8 cellular contexts compared by ENCODE assay signal in the genomic region with DNA sequence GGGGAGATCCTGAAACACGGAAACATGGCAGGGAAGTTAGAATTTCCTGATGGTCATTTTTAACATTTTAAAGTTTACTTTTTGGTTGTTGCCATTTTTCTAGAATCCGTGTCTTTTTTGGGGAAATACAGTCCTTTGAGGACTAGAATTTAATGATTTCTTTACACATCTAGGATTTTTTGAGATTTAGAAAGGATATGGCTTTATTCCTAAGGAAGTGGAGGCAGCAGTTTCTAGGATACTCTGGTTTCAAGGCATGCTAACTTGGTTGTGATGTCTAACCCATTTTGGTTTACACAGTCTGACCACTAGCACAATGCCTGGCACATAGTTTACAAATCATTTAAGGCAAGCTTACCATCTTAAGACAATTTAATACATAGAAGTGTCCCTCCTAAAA. TPM values are rescaled to one million over a fixed set of nuclear protein-coding genes. Genes with fewer than 3 reads are reported as not detected.
A peak's percentile ranks its signal among the peaks of the same experiment; 100 is the strongest.
DNase-seq lines count a peak whose midpoint lies in the region; ATAC-seq and TF ChIP-seq lines count a peak whose summit lies in the region.

No MANE protein-coding gene starts in this region.

- peak overlapping the region; percentile 100; the same call in 1 of the 2 replicates for H3K27ac ChIP-seq in HEK293 (ENCODE audit: extremely low read depth, low read depth, low read length)
- peak overlapping the region in 3 of 4 donors; percentile 98 to 100 (median 100) for H3K27ac ChIP-seq in gastroesophageal sphincter
- peak overlapping the region; percentile 18 for H3K27ac ChIP-seq in skeletal muscle tissue (ENCODE audit: low read depth, low read length)

- peaks cover 6% of the 10 kb centered on the region for H3K4me1 ChIP-seq in HEK293 (ENCODE audit: control insufficient read depth, insufficient read depth, low read length)
- peaks cover 7 to 73% (median 17%) of the 10 kb centered on the region in 3 donors for H3K4me1 ChIP-seq in gastroesophageal sphincter
- H3K4me1 ChIP-seq in skeletal muscle tissue (ENCODE audit: control insufficient read depth in 3 of 3, insufficient read depth in 3 of 3, low read length in 3 of 3): peaks cover 29 to 37% (median 30%) of the 10 kb centered on the region in 3 donors

- no peak for TF ChIP-seq POLR2A in gastroesophageal sphincter (IDR thresholded peaks at IDR 0.05)
- TF ChIP-seq POLR2A in lower leg skin (IDR thresholded peaks at IDR 0.05): no peak

- POLR2A ChIA-PET in HEK293 (lab: Yijun Ruan, JAX) (interaction anchor here (1.1 kb wide), 1 partner anchor 59 kb away, joined by 5 read pairs; a partner anchor contains a TSS), WTC11 (lab: Charles Lee) (no interaction called here)

- H3K36me3 ChIP-seq in HEK293 (ENCODE audit: control insufficient read depth in 2 of 2, insufficient read depth in 1 of 2, low read length in 2 of 2) (peaks cover 0 to 36% of the 10 kb centered on the region in 2 experiments; a peak in 1 of 3 replicates), gastroesophageal sphincter (no peaks in the 10 kb centered on the region), skeletal muscle tissue (ENCODE audit: control insufficient read depth in 3 of 3, insufficient read depth in 3 of 3, low read length in 3 of 3) (no peaks in the 10 kb centered on the region)

- H3K27me3 ChIP-seq in gastroesophageal sphincter (no peaks in the 10 kb centered on the region), skeletal muscle tissue (ENCODE audit: control insufficient read depth in 3 of 3, insufficient read depth in 3 of 3, low read length in 3 of 3) (no peaks in the 10 kb centered on the region)

- TF ChIP-seq CTCF in HEK293 (tag by site-specific recombination; IDR thresholded peaks at IDR 0.05) (no peak), WTC11 (IDR thresholded peaks at IDR 0.05) (no peak), gastroesophageal sphincter (IDR thresholded peaks at IDR 0.05) (no peak), lower leg skin (IDR thresholded peaks at IDR 0.05) (no peak), omental fat pad (IDR thresholded peaks at IDR 0.05) (no peak)

- intact Hi-C loops in lower leg skin (cut with DNase I; ENCODE audit: low total_unique reads): no loop called here

- TF ChIP-seq EP300 in gastroesophageal sphincter (IDR thresholded peaks at IDR 0.05): no peak

- 0 to 7% methylated on average over 2 of the region's 2 CpGs for WGBS in gastroesophageal sphincter (ENCODE audit: low coverage in 1 of 2), 2 donors
- 2 to 4% methylated on average over 2 of the region's 2 CpGs for WGBS in lower leg skin, 2 donors

- H3K4me3 ChIP-seq in HEK293 (ENCODE audit: low read depth, low read length): peak overlapping the region; percentile 97
- peak overlapping the region; percentile 94 to 100 for H3K4me3 ChIP-seq in gastroesophageal sphincter
- peak overlapping the region; percentile 82 to 92 (median 88) for H3K4me3 ChIP-seq in skeletal muscle tissue (ENCODE audit: low read length in 3 of 3)
- H3K4me3 ChIP-seq in lower leg skin (ENCODE audit: low read depth, poor library complexity, severe bottlenecking): no peak overlapping the region

- no peak for ATAC-seq in WTC11
- no peak for ATAC-seq in gastroesophageal sphincter
- ATAC-seq in omental fat pad (ENCODE audit: low FRiP score): no peak

- H3K4me1 Mint-ChIP-seq in WTC11: peaks cover 47% of the 10 kb centered on the region

- peak overlapping the region; percentile 99 for H3K27ac Mint-ChIP-seq in WTC11

- peak overlapping the region; percentile 93 for H3K4me3 Mint-ChIP-seq in WTC11

- CTCF ChIA-PET in HEK293 (lab: Yijun Ruan, JAX) (interaction anchor here (3.2 kb wide), 1 partner anchor 14 kb away, joined by 12 read pairs; no protein-coding TSS in a partner anchor), WTC11 (lab: Charles Lee) (interaction anchor here (1.1 kb wide), 1 partner anchor 14 kb away, joined by 3 read pairs; no protein-coding TSS in a partner anchor)

- DNase-seq in WTC11 (ENCODE audit: low spot score): no peak
- no peak for DNase-seq in cerebellar nuclear complex (lab: John Stamatoyannopoulos, UW)
- no peak for DNase-seq in lower leg skin (ENCODE audit: low spot score in 2 of 2)
- DNase-seq in iPS-NIHi11 (ENCODE audit: low spot score): no peak
- DNase-seq in omental fat pad (ENCODE audit: low spot score): no peak

- H3K36me3 Mint-ChIP-seq in WTC11: peaks cover 25% of the 10 kb centered on the region

- peak overlapping the region; percentile 74 to 87 (median 80) for H3K9ac ChIP-seq in skeletal muscle tissue (ENCODE audit: low read depth in 1 of 3, low read length in 3 of 3)

- H3K27me3 Mint-ChIP-seq in WTC11 (ENCODE audit: low read depth): no peaks in the 10 kb centered on the region

- H3K9me3 Mint-ChIP-seq in WTC11: no peaks in the 10 kb centered on the region

- H3K9me3 ChIP-seq in HEK293 (ENCODE audit: control insufficient read depth, insufficient read depth, low read depth, low read length) (no peaks in the 10 kb centered on the region), gastroesophageal sphincter (no peaks in the 10 kb centered on the region), skeletal muscle tissue (ENCODE audit: control insufficient read depth in 3 of 3, low read length in 3 of 3) (no peaks in the 10 kb centered on the region)

TF ChIP-seq in HEK293, 187 proteins besides CTCF, POLR2A, EP300 and RAD21 (continues in another document):
- TF ChIP-seq ZNF654 (tag by site-specific recombination; IDR thresholded peaks at IDR 0.05; ENCODE audit: low read depth): no peak
- no peak for TF ChIP-seq ZNF529 (tag by site-specific recombination; IDR thresholded peaks at IDR 0.05; ENCODE audit: insufficient replicate concordance)
- TF ChIP-seq ZNF423 (tag by site-specific recombination; IDR thresholded peaks at IDR 0.05): no peak
- TF ChIP-seq, protein P1, sequence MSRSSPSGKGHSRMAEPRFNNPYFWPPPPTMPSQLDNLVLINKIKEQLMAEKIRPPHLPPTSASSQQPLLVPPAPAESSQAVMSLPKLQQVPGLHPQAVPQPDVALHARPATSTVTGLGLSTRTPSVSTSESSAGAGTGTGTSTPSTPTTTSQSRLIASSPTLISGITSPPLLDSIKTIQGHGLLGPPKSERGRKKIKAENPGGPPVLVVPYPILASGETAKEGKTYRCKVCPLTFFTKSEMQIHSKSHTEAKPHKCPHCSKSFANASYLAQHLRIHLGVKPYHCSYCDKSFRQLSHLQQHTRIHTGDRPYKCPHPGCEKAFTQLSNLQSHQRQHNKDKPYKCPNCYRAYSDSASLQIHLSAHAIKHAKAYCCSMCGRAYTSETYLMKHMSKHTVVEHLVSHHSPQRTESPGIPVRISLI (tag by site-specific recombination; IDR thresholded peaks at IDR 0.05): no peak
- TF ChIP-seq, protein P2, sequence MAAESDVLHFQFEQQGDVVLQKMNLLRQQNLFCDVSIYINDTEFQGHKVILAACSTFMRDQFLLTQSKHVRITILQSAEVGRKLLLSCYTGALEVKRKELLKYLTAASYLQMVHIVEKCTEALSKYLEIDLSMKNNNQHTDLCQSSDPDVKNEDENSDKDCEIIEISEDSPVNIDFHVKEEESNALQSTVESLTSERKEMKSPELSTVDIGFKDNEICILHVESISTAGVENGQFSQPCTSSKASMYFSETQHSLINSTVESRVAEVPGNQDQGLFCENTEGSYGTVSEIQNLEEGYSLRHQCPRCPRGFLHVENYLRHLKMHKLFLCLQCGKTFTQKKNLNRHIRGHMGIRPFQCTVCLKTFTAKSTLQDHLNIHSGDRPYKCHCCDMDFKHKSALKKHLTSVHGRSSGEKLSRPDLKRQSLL (tag by site-specific recombination; IDR thresholded peaks at IDR 0.05): no peak

TF ChIP-seq in WTC11, 78 proteins besides CTCF, POLR2A, EP300 and RAD21 (continues in another document):
- TF ChIP-seq EMX1 (CRISPR knock-in tag; IDR thresholded peaks at IDR 0.05) (no peak), ZNF138 (CRISPR knock-in tag; conservative IDR thresholded peaks at IDR 0.05) (no peak), ZNF232 (CRISPR knock-in tag; IDR thresholded peaks at IDR 0.05) (no peak)
- TF ChIP-seq, protein P3, sequence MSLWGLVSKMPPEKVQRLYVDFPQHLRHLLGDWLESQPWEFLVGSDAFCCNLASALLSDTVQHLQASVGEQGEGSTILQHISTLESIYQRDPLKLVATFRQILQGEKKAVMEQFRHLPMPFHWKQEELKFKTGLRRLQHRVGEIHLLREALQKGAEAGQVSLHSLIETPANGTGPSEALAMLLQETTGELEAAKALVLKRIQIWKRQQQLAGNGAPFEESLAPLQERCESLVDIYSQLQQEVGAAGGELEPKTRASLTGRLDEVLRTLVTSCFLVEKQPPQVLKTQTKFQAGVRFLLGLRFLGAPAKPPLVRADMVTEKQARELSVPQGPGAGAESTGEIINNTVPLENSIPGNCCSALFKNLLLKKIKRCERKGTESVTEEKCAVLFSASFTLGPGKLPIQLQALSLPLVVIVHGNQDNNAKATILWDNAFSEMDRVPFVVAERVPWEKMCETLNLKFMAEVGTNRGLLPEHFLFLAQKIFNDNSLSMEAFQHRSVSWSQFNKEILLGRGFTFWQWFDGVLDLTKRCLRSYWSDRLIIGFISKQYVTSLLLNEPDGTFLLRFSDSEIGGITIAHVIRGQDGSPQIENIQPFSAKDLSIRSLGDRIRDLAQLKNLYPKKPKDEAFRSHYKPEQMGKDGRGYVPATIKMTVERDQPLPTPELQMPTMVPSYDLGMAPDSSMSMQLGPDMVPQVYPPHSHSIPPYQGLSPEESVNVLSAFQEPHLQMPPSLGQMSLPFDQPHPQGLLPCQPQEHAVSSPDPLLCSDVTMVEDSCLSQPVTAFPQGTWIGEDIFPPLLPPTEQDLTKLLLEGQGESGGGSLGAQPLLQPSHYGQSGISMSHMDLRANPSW (CRISPR knock-in tag; conservative IDR thresholded peaks at IDR 0.05; ENCODE audit: low read depth): no peak
- TF ChIP-seq, protein P4, sequence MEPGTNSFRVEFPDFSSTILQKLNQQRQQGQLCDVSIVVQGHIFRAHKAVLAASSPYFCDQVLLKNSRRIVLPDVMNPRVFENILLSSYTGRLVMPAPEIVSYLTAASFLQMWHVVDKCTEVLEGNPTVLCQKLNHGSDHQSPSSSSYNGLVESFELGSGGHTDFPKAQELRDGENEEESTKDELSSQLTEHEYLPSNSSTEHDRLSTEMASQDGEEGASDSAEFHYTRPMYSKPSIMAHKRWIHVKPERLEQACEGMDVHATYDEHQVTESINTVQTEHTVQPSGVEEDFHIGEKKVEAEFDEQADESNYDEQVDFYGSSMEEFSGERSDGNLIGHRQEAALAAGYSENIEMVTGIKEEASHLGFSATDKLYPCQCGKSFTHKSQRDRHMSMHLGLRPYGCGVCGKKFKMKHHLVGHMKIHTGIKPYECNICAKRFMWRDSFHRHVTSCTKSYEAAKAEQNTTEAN (CRISPR knock-in tag; IDR thresholded peaks at IDR 0.05): no peak

RNA-seq across cellular contexts. Expression of a gene that starts 1.1 kb away (rescaled TPM):
- total RNA-seq in WTC11 (2021) (14.0 to 14.3 TPM (median 14.3 TPM) in 3 replicates), gastroesophageal sphincter (10 to 100 TPM; 11.4 to 15.1 (median 12.4) TPM), skeletal muscle tissue (5.7 TPM), lower leg skin (10 to 100 TPM; 10.9 to 12.3 (median 11.3) TPM), omental fat pad (10 to 100 TPM in 3 of 4 donors, 1 to 10 TPM in 1; 9.3 to 27.1 (median 16.6) TPM)

RNA-seq across cellular contexts. Expression of a gene that starts 59.5 kb away (rescaled TPM):
- total RNA-seq in WTC11 (2021): 18.3 to 23.3 TPM (median 21.0 TPM) in 3 replicates
- total RNA-seq in gastroesophageal sphincter: 10 to 100 TPM; 13.2 to 17.8 (median 14.1) TPM
- total RNA-seq in skeletal muscle tissue: 30.8 TPM
- 10 to 100 TPM; 11.7 to 21.7 (median 16.6) TPM for total RNA-seq in lower leg skin
- total RNA-seq in omental fat pad: 10 to 100 TPM; 14.9 to 26.7 (median 21.1) TPM

Comparison
In these comparisons a context has a peak if more than half of its experiments do, and no peak if none do; other contexts are left out.
1. H3K27ac ChIP-seq: peak in every context shown above with its lines; median percentile 100 in HEK293; 100 in gastroesophageal sphincter; 18 in skeletal muscle tissue.